ENCODE assay signal across 25 cellular contexts in the genomic region with DNA sequence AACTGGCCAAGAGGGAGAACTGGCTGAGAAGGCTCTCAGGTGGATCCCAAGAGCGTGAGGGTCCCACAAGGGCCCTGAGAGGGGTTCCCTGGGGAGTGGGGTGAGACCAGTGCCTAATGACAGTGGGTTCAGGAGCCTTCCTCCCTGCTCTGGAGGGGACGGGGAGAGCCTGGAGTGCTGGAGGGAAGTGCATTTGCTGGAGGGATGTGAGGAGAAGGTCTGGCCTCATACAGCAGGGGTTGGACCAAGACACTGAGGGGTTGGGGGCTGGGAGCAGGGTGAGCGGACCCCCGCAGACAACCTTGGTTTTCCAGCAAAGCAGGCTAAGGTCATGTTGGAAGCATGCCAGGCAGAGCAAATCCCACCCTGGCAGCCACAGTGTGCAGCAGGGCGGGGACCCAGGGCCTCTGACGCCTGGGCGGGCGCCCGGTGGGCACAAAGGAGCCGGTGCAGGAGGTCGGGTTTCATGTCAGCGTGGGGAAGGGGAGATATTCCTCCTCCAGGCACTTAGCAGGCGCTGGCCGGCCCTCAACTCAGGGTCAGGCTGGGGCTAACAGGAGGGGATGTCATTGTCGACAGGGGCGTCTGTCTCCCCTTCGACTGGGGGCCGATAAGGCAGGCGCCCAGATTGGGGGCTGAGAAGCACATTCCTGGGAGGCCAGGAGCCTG. TPM values are rescaled to one million over a fixed set of nuclear protein-coding genes. Genes with fewer than 3 reads are reported as not detected.
DNase-seq lines count a peak whose midpoint lies in the region; ATAC-seq and TF ChIP-seq lines count a peak whose summit lies in the region.
"Had no signal": no experiment of that assay in that cellular context is flagged by ENCODE, and none has a peak within 500 bp of the region (broad histone marks: within the 10 kb centered on the region; RNA-seq: fewer than 3 reads in every experiment).

No MANE protein-coding gene starts in this region.

- H3K27ac Mint-ChIP-seq in activated T-helper 17 cell treated with anti-CD3 and anti-CD28 coated beads, Interleukin-2, amount 50 U/mL, for 72 hours: peak overlapping the region; percentile 39
- peak overlapping the region; percentile 87 for H3K27ac Mint-ChIP-seq in mesothelial cell of epicardium
- H3K27ac Mint-ChIP-seq in stimulated activated memory B cell treated with anti-CD40 and anti-IgM and Interleukin-4, amounts not matched to agents 10 μg/mL and 1 μg/mL and 100 μg/mL, for 72 hours: peak overlapping the region; percentile 88
- H3K27ac Mint-ChIP-seq: stimulated activated naive CD8-positive, alpha-beta T cell treated with anti-CD3 and anti-CD28 coated beads, Interleukin-15, amount 100 ng/mL, for 72 hours; T-helper 1 cell treated with Interleukin-12 subunit alpha and Interleukin-12 subunit beta and Interleukin-4 antibody, amounts not matched to agents 30 μg/mL and 1 μg/mL, for 36 hours had no signal

- no peak for DNase-seq in left ventricle myocardium inferior
- DNase-seq in left ventricle myocardium superior: no peak
- DNase-seq in mesothelial cell of epicardium (ENCODE audit: low spot score in 2 of 2, unreplicated experiment in 2 of 2): peak in 1 of 2 experiments; percentile 58
- no peak for DNase-seq in NCI-H2081 (lab: John Stamatoyannopoulos, UW)
- DNase-seq in coronary artery (ENCODE audit: low spot score): no peak
- DNase-seq: ACHN; activated naive CD4-positive, alpha-beta T cell; activated T-cell treated with anti-CD3 and anti-CD28 coated beads, Interleukin-2, amount 50 U/mL, for 4 hours; brain microvascular endothelial cell; Calu3; effector CD8-positive, alpha-beta T cell; NCI-H2029; NCI-H446 treated with DMSO at 0.1 percent for 48 hours; NK-92 treated with Interleukin-12 subunit alpha and Interleukin-12 subunit beta, amount 100 ng/mL, for 24 hours; sigmoid colon; stimulated activated naive CD8-positive, alpha-beta T cell treated with anti-CD3 and anti-CD28 coated beads, Interleukin-15, amount 100 ng/mL, for 72 hours; tibial artery had no signal

- H3K4me1 ChIP-seq in left ventricle myocardium inferior: peaks cover 65% of the 10 kb centered on the region

- peak overlapping the region; percentile 30 for H3K27ac ChIP-seq in left ventricle myocardium inferior (replicated peaks)
- H3K27ac ChIP-seq in coronary artery: no peak overlapping the region
- H3K27ac ChIP-seq: brain microvascular endothelial cell, C4-2B, pancreas, sigmoid colon, tibial artery had no signal

- peaks cover 7% of the 10 kb centered on the region for H3K36me3 Mint-ChIP-seq in activated T-helper 17 cell treated with anti-CD3 and anti-CD28 coated beads, Interleukin-2, amount 50 U/mL, for 72 hours (ENCODE audit: low read depth)
- no peaks in the 10 kb centered on the region for H3K36me3 Mint-ChIP-seq in mesothelial cell of epicardium
- no peaks in the 10 kb centered on the region for H3K36me3 Mint-ChIP-seq in stimulated activated memory B cell treated with anti-CD40 and anti-IgM and Interleukin-4, amounts not matched to agents 10 μg/mL and 1 μg/mL and 100 μg/mL, for 72 hours

- H3K4me1 Mint-ChIP-seq in activated T-helper 17 cell treated with anti-CD3 and anti-CD28 coated beads, Interleukin-2, amount 50 U/mL, for 72 hours: peaks cover 8% of the 10 kb centered on the region
- H3K4me1 Mint-ChIP-seq in mesothelial cell of epicardium: peaks cover 72% of the 10 kb centered on the region
- H3K4me1 Mint-ChIP-seq in stimulated activated memory B cell treated with anti-CD40 and anti-IgM and Interleukin-4, amounts not matched to agents 10 μg/mL and 1 μg/mL and 100 μg/mL, for 72 hours: peaks cover 83% of the 10 kb centered on the region

- TF ChIP-seq CTCF in left ventricle myocardium inferior (IDR thresholded peaks at IDR 0.05; ENCODE audit: borderline replicate concordance): no peak
- no peak for TF ChIP-seq CTCF in mesothelial cell of epicardium (IDR thresholded peaks at IDR 0.05; ENCODE audit: unreplicated experiment)
- TF ChIP-seq CTCF in coronary artery (IDR thresholded peaks at IDR 0.05): no peak

- intact Hi-C loops in left ventricle myocardium inferior (cut with micrococcal nuclease): no loop called here
- intact Hi-C loops in left ventricle myocardium superior (cut with micrococcal nuclease): loop anchor here (10.0 kb wide), 1 partner anchor 67 kb away; a partner anchor contains a TSS

- H3K9me3 ChIP-seq in left ventricle myocardium inferior (replicated peaks): no peaks in the 10 kb centered on the region
- H3K9me3 ChIP-seq: HAP-1, pancreas, sigmoid colon, tibial artery had no signal

- H3K27me3 Mint-ChIP-seq in activated T-helper 17 cell treated with anti-CD3 and anti-CD28 coated beads, Interleukin-2, amount 50 U/mL, for 72 hours: peaks cover 4% of the 10 kb centered on the region
- H3K27me3 Mint-ChIP-seq in mesothelial cell of epicardium (ENCODE audit: low read depth): peaks cover 2% of the 10 kb centered on the region
- no peaks in the 10 kb centered on the region for H3K27me3 Mint-ChIP-seq in stimulated activated memory B cell treated with anti-CD40 and anti-IgM and Interleukin-4, amounts not matched to agents 10 μg/mL and 1 μg/mL and 100 μg/mL, for 72 hours

- H3K36me3 ChIP-seq in left ventricle myocardium inferior: no peaks in the 10 kb centered on the region
- H3K36me3 ChIP-seq: brain microvascular endothelial cell, HAP-1, pancreas, sigmoid colon had no signal

- H3K9me3 Mint-ChIP-seq in activated T-helper 17 cell treated with anti-CD3 and anti-CD28 coated beads, Interleukin-2, amount 50 U/mL, for 72 hours: no peaks in the 10 kb centered on the region
- H3K9me3 Mint-ChIP-seq in mesothelial cell of epicardium: no peaks in the 10 kb centered on the region
- no peaks in the 10 kb centered on the region for H3K9me3 Mint-ChIP-seq in stimulated activated memory B cell treated with anti-CD40 and anti-IgM and Interleukin-4, amounts not matched to agents 10 μg/mL and 1 μg/mL and 100 μg/mL, for 72 hours
- H3K9me3 Mint-ChIP-seq: activated T-cell treated with anti-CD3 and anti-CD28 coated beads, Interleukin-2, amount 50 U/mL, for 4 hours; stimulated activated naive CD8-positive, alpha-beta T cell treated with anti-CD3 and anti-CD28 coated beads, Interleukin-15, amount 100 ng/mL, for 72 hours; T-helper 1 cell treated with Interleukin-12 subunit alpha and Interleukin-12 subunit beta and Interleukin-4 antibody, amounts not matched to agents 30 μg/mL and 1 μg/mL, for 36 hours had no signal

- no peak overlapping the region for H3K4me3 ChIP-seq in left ventricle myocardium inferior
- no peak overlapping the region for H3K4me3 ChIP-seq in coronary artery
- H3K4me3 ChIP-seq: GM12878, HAP-1, pancreas, sigmoid colon, tibial artery had no signal

- no peaks in the 10 kb centered on the region for H3K27me3 ChIP-seq in left ventricle myocardium inferior (ENCODE audit: low read depth)
- H3K27me3 ChIP-seq: brain microvascular endothelial cell, pancreas, sigmoid colon, tibial artery had no signal

- no peak overlapping the region for H3K4me3 Mint-ChIP-seq in activated T-helper 17 cell treated with anti-CD3 and anti-CD28 coated beads, Interleukin-2, amount 50 U/mL, for 72 hours
- H3K4me3 Mint-ChIP-seq in mesothelial cell of epicardium: peak overlapping the region; percentile 8
- H3K4me3 Mint-ChIP-seq in stimulated activated memory B cell treated with anti-CD40 and anti-IgM and Interleukin-4, amounts not matched to agents 10 μg/mL and 1 μg/mL and 100 μg/mL, for 72 hours: no peak overlapping the region
- H3K4me3 Mint-ChIP-seq: stimulated activated naive CD8-positive, alpha-beta T cell treated with anti-CD3 and anti-CD28 coated beads, Interleukin-15, amount 100 ng/mL, for 72 hours; T-helper 1 cell treated with Interleukin-12 subunit alpha and Interleukin-12 subunit beta and Interleukin-4 antibody, amounts not matched to agents 30 μg/mL and 1 μg/mL, for 36 hours had no signal

- ATAC-seq in left ventricle myocardium superior: no peak
- ATAC-seq in activated T-helper 17 cell treated with anti-CD3 and anti-CD28 coated beads, Interleukin-2, amount 50 U/mL, for 72 hours (replicated peaks): no peak
- no peak for ATAC-seq in stimulated activated memory B cell treated with anti-CD40 and anti-IgM and Interleukin-4, amounts not matched to agents 10 μg/mL and 1 μg/mL and 100 μg/mL, for 72 hours
- ATAC-seq in GM18511 (IDR thresholded peaks at IDR 0.05; ENCODE audit: unreplicated experiment): no peak
- ATAC-seq: activated T-cell treated with anti-CD3 and anti-CD28 coated beads, Interleukin-2, amount 50 U/mL, for 4 hours; GM12878; pancreas; stimulated activated naive CD8-positive, alpha-beta T cell treated with anti-CD3 and anti-CD28 coated beads, Interleukin-15, amount 100 ng/mL, for 72 hours had no signal

RNA-seq across cellular contexts. Expression of a gene that starts 3.1 kb away (rescaled TPM):
- total RNA-seq in left ventricle myocardium inferior: 2.0 TPM
- total RNA-seq in left ventricle myocardium superior: 2.1 TPM
- 1 to 10 TPM; 5.0 to 9.3 TPM for total RNA-seq in activated T-helper 17 cell treated with anti-CD3 and anti-CD28 coated beads, Interleukin-2, amount 50 U/mL, for 72 hours
- 23.5 to 25.8 TPM (median 24.8 TPM) in 3 replicates for total RNA-seq in mesothelial cell of epicardium

RNA-seq across cellular contexts. Expression of a gene that starts 15.8 kb away (rescaled TPM):
- total RNA-seq in left ventricle myocardium inferior: 22.0 TPM
- 25.3 TPM for total RNA-seq in left ventricle myocardium superior
- total RNA-seq in activated T-helper 17 cell treated with anti-CD3 and anti-CD28 coated beads, Interleukin-2, amount 50 U/mL, for 72 hours: 1 to 10 TPM; 3.8 to 5.9 TPM
- 98.7 to 112 TPM (median 99.0 TPM) in 3 replicates for total RNA-seq in mesothelial cell of epicardium

RNA-seq across cellular contexts. Expression of a gene that starts 52.3 kb away (rescaled TPM):
- total RNA-seq in left ventricle myocardium inferior (242 TPM), left ventricle myocardium superior (270 TPM), mesothelial cell of epicardium (916 to 949 TPM (median 925 TPM) in 3 replicates)
- 1,000 to 10,000 TPM; 1,250 to 1,556 TPM for total RNA-seq in activated T-helper 17 cell treated with anti-CD3 and anti-CD28 coated beads, Interleukin-2, amount 50 U/mL, for 72 hours

RNA-seq across cellular contexts. Expression of a gene that starts 55.1 kb away (rescaled TPM):
- total RNA-seq in left ventricle myocardium inferior: 52.0 TPM
- total RNA-seq in left ventricle myocardium superior: 48.5 TPM
- 10 to 100 TPM; 51.4 to 70.1 TPM for total RNA-seq in activated T-helper 17 cell treated with anti-CD3 and anti-CD28 coated beads, Interleukin-2, amount 50 U/mL, for 72 hours
- total RNA-seq in mesothelial cell of epicardium: 182 to 192 TPM (median 184 TPM) in 3 replicates
